In genomic region chr3:160754855-160755747, GRCh38 we compare ENCODE assay signal across 8 cellular contexts. TPM values are rescaled to one million over a fixed set of nuclear protein-coding genes. Genes with fewer than 3 reads are reported as not detected.
DNase-seq lines count a peak whose midpoint lies in the region; ATAC-seq lines count a peak whose summit lies in the region.

No MANE protein-coding gene starts in this region.

- DNase-seq in NAMALWA (ENCODE audit: low spot score), result peak; percentile 91
- DNase-seq in SK-N-DZ (ENCODE audit: low spot score), result peak; percentile 96
- peak; percentile 91 for DNase-seq in activated naive CD4-positive, alpha-beta T cell treated with anti-CD3 and anti-CD28 coated beads, Interleukin-2, amount 50 U/mL, for 16 hours
- DNase-seq in germinal center (ENCODE audit: low spot score), result peak; percentile 88
- DNase-seq in nucleus accumbens (lab: John Stamatoyannopoulos, UW), result peak; percentile 59 to 99 (median 94)
- DNase-seq in superior temporal gyrus (ENCODE audit: extremely low spot score), result peak; percentile 94

- ATAC-seq in HG02571 (IDR thresholded peaks at IDR 0.05; ENCODE audit: unreplicated experiment), result peak; percentile 87

- peak overlapping the region; percentile 69; the same call in 1 of the 2 replicates for H3K4me3 ChIP-seq in GM08714 (ENCODE audit: low read length)

RNA-seq across cellular contexts. Expression of gene PPM1L, which starts 0.9 kb away (rescaled TPM):
- polyA plus RNA-seq in SK-N-DZ (2014; cell fraction: cytosol; rRNA removed), result 11.2 and 18.1 TPM in 2 replicates
- 8.3 and 10.3 TPM in 2 replicates for polyA plus RNA-seq in SK-N-DZ (2014; cell fraction: nucleus; rRNA removed)

Comparison
In these comparisons a context has a peak if more than half of its experiments do, and no peak if none do; other contexts are left out.
1. Peak in every context shown above with its lines: DNase-seq, ATAC-seq and H3K4me3 ChIP-seq.